In the genomic region with DNA sequence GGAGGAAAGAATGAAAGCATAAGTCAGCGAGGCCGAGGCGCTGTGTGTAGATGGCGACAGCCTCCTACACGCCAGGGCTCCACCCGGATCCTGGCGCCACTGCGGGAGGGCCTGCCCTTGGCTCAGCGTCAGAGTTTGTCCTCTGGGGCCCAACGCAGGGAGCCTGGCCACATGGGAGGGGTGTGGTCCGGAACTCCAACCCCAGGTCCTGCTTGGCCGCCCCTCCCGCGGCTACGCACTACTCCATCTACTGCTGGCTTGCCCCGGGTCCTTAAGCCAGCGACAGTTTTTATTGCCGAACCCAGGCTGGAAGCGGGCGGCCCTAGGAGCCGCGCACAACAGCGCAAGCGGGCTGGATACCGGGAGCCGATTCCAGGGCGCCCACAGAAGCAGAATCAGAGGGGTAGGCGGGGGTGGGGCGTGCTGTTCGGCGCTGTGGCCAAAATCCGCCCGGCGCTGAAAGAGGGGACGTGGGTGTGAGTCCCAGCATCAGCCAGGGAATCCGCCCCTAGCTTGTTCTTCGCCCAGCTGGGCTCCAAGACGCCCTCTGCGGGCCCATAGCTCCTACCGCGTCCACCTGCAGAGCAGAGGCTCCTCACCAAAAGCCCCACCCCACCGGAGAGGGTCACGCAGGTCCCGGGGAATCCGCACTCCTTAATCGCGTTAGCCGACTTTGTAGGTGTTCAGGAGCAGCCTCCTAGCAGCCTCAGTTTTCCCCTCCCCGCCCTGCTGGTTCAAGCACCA, we compare ENCODE assay signal across 9 cellular contexts. TPM values are rescaled to one million over a fixed set of nuclear protein-coding genes. Genes with fewer than 3 reads are reported as not detected.
DNase-seq lines count a peak whose midpoint lies in the region; ATAC-seq and TF ChIP-seq lines count a peak whose summit lies in the region.
"Had no signal": no experiment of that assay in that cellular context is flagged by ENCODE, and none has a peak within 500 bp of the region (broad histone marks: within the 10 kb centered on the region; RNA-seq: fewer than 3 reads in every experiment).

No MANE protein-coding gene starts in this region.

- peaks cover 46% of the 10 kb centered on the region for H3K27me3 Mint-ChIP-seq in activated CD4-positive, alpha-beta memory T cell treated with anti-CD3 and anti-CD28 coated beads, Interleukin-2, amount 10 ng/mL, durations not matched to agents 7 days and 5 days

- DNase-seq in BE2C (peak; percentile 89), GM20000 (ENCODE audit: low spot score) (peak; percentile 78), NCI-H460 (ENCODE audit: extremely low read depth, low read depth) (peak; percentile 92), epithelial cell of esophagus (ENCODE audit: low read depth) (peak; percentile 65), tibial artery (peak; percentile 75 to 96)
- peak; percentile 50 for DNase-seq in activated CD4-positive, alpha-beta memory T cell treated with anti-CD3 and anti-CD28 coated beads, Interleukin-2, amount 10 ng/mL, durations not matched to agents 7 days and 5 days

- peak overlapping the region; percentile 47 for H3K4me3 Mint-ChIP-seq in activated CD4-positive, alpha-beta memory T cell treated with anti-CD3 and anti-CD28 coated beads, Interleukin-2, amount 10 ng/mL, durations not matched to agents 7 days and 5 days

- intact Hi-C loops in tibial artery (cut with DNase I; ENCODE audit: low total_unique reads), result loop anchor here (5.0 to 10.0 kb wide), 2 partner anchors 34 to 988 kb away; a partner anchor contains a TSS

- no peaks in the 10 kb centered on the region for H3K27me3 ChIP-seq in BE2C
- peaks cover 0 to 2% of the 10 kb centered on the region in 2 donors for H3K27me3 ChIP-seq in mucosa of rectum (ENCODE audit: control insufficient read depth in 2 of 2, insufficient read depth in 2 of 2, low read length in 2 of 2)
- H3K27me3 ChIP-seq in tibial artery, result no peaks in the 10 kb centered on the region

- H3K9me3 ChIP-seq in BE2C (no peaks in the 10 kb centered on the region), mucosa of rectum (ENCODE audit: control insufficient read depth in 2 of 2, low read length in 2 of 2) (no peaks in the 10 kb centered on the region), tibial artery (no peaks in the 10 kb centered on the region)

- CTCF ChIA-PET in activated CD4-positive, alpha-beta memory T cell treated with anti-CD3 and anti-CD28 coated beads, Interleukin-2, amount 10 ng/mL, durations not matched to agents 7 days and 5 days (lab: Charles Lee), result interaction anchor here (0.7 to 23.6 kb wide), 6 partner anchors 9 to 76 kb away, joined by 3 to 515 read pairs (median 8); a partner anchor contains a TSS

- H3K27ac ChIP-seq in mucosa of rectum (ENCODE audit: low read depth in 2 of 2, low read length in 2 of 2) (peak overlapping the region; percentile 95 to 97), tibial artery (peak overlapping the region; percentile 66 to 95)
- H3K27ac ChIP-seq: HL-60 had no signal

- POLR2A ChIA-PET in activated CD4-positive, alpha-beta memory T cell treated with anti-CD3 and anti-CD28 coated beads, Interleukin-2, amount 10 ng/mL, durations not matched to agents 7 days and 5 days (lab: Charles Lee), result interaction anchor here (0.9 to 1.0 kb wide), 2 partner anchors 25 to 33 kb away, joined by 3 read pairs; no protein-coding TSS in a partner anchor

- peak; percentile 47 for TF ChIP-seq CTCF in BE2C (IDR thresholded peaks at IDR 0.05; ENCODE audit: low read depth, low read length)
- TF ChIP-seq CTCF in GM20000 (IDR thresholded peaks at IDR 0.05; ENCODE audit: extremely low read depth, missing control alignments), result peak; percentile 54
- TF ChIP-seq CTCF in epithelial cell of esophagus (IDR thresholded peaks at IDR 0.05; ENCODE audit: insufficient read depth, low read depth, low read length, missing control alignments), result peak; percentile 58
- peak; percentile 41 to 44 for TF ChIP-seq CTCF in tibial artery (IDR thresholded peaks at IDR 0.05)

- H3K4me3 ChIP-seq in BE2C (ENCODE audit: low read depth, low read length), result peak overlapping the region; percentile 79
- H3K4me3 ChIP-seq in epithelial cell of esophagus (ENCODE audit: low read length), result peak overlapping the region; percentile 57
- peak overlapping the region; percentile 78 for H3K4me3 ChIP-seq in mucosa of rectum (ENCODE audit: low read length in 2 of 2)
- peak overlapping the region; percentile 57 to 64 for H3K4me3 ChIP-seq in tibial artery

- no peaks in the 10 kb centered on the region for H3K9me3 Mint-ChIP-seq in activated CD4-positive, alpha-beta memory T cell treated with anti-CD3 and anti-CD28 coated beads, Interleukin-2, amount 10 ng/mL, durations not matched to agents 7 days and 5 days

- no peaks in the 10 kb centered on the region for H3K36me3 Mint-ChIP-seq in activated CD4-positive, alpha-beta memory T cell treated with anti-CD3 and anti-CD28 coated beads, Interleukin-2, amount 10 ng/mL, durations not matched to agents 7 days and 5 days (ENCODE audit: low read depth)

- H3K36me3 ChIP-seq in BE2C (no peaks in the 10 kb centered on the region), mucosa of rectum (ENCODE audit: control insufficient read depth in 2 of 2, insufficient read depth in 2 of 2, low read length in 2 of 2) (no peaks in the 10 kb centered on the region), tibial artery (no peaks in the 10 kb centered on the region)

- H3K27ac Mint-ChIP-seq in activated CD4-positive, alpha-beta memory T cell treated with anti-CD3 and anti-CD28 coated beads, Interleukin-2, amount 10 ng/mL, durations not matched to agents 7 days and 5 days, result no peak overlapping the region

- peaks cover 36% of the 10 kb centered on the region for H3K4me1 Mint-ChIP-seq in activated CD4-positive, alpha-beta memory T cell treated with anti-CD3 and anti-CD28 coated beads, Interleukin-2, amount 10 ng/mL, durations not matched to agents 7 days and 5 days

- H3K4me1 ChIP-seq in BE2C, result peaks cover 30% of the 10 kb centered on the region
- H3K4me1 ChIP-seq in mucosa of rectum (ENCODE audit: control insufficient read depth in 2 of 2, insufficient read depth in 2 of 2, low read length in 2 of 2), result peaks cover 59 to 62% of the 10 kb centered on the region in 2 donors
- peaks cover 5 to 58% (median 45%) of the 10 kb centered on the region in 4 donors for H3K4me1 ChIP-seq in tibial artery

- H3K9ac ChIP-seq in mucosa of rectum (ENCODE audit: low read depth in 1 of 2, low read length in 2 of 2), result peak overlapping the region; percentile 60 to 84

- no peak for ATAC-seq in HG03521 (IDR thresholded peaks at IDR 0.05; ENCODE audit: unreplicated experiment)

RNA-seq across cellular contexts. Expression of a gene that starts 4.5 kb away (rescaled TPM):
- 27.2 TPM for polyA plus RNA-seq in BE2C (2012; ENCODE audit: insufficient read depth, insufficient read length, low read depth)
- 31.3 and 36.1 TPM in 2 replicates for total RNA-seq in NCI-H460 (2014; rRNA removed; shearing (Covaris generic))
- polyA plus RNA-seq in NCI-H460 (2014; cell fraction: nucleus; rRNA removed), result 116 and 123 TPM in 2 replicates
- under 1 TPM; 0.35 to 0.53 TPM for total RNA-seq in activated CD4-positive, alpha-beta memory T cell treated with anti-CD3 and anti-CD28 coated beads, Interleukin-2, amount 10 ng/mL, durations not matched to agents 7 days and 5 days

RNA-seq across cellular contexts. Expression of a gene that starts 35.3 kb away (rescaled TPM):
- polyA plus RNA-seq in BE2C (2012; ENCODE audit: insufficient read depth, insufficient read length, low read depth), result 31.7 TPM
- 50.5 and 52.6 TPM in 2 replicates for total RNA-seq in NCI-H460 (2014; rRNA removed; shearing (Covaris generic))
- polyA plus RNA-seq in NCI-H460 (2014; cell fraction: nucleus; rRNA removed), result 206 TPM in 2 replicates
- 10 to 100 TPM; 91.4 to 95.0 TPM for total RNA-seq in activated CD4-positive, alpha-beta memory T cell treated with anti-CD3 and anti-CD28 coated beads, Interleukin-2, amount 10 ng/mL, durations not matched to agents 7 days and 5 days

RNA-seq across cellular contexts. Expression of a gene that starts 35.4 kb away (rescaled TPM):
- polyA plus RNA-seq in BE2C (2012; ENCODE audit: insufficient read depth, insufficient read length, low read depth), result 9.7 TPM
- 0.52 and 0.55 TPM in 2 replicates for total RNA-seq in NCI-H460 (2014; rRNA removed; shearing (Covaris generic))
- 1.3 and 3.2 TPM in 2 replicates for polyA plus RNA-seq in NCI-H460 (2014; cell fraction: nucleus; rRNA removed)
- 1 to 10 TPM; 1.1 to 1.9 TPM for total RNA-seq in activated CD4-positive, alpha-beta memory T cell treated with anti-CD3 and anti-CD28 coated beads, Interleukin-2, amount 10 ng/mL, durations not matched to agents 7 days and 5 days

Comparison
In these comparisons a context has a peak if more than half of its experiments do, and no peak if none do; other contexts are left out.
1. RNA of a gene that starts 4.5 kb away (total RNA-seq): 31.3 to 36.1 TPM in NCI-H460; 0.35 to 0.53 TPM in activated CD4-positive, alpha-beta memory T cell treated with anti-CD3 and anti-CD28 coated beads, Interleukin-2, amount 10 ng/mL, durations not matched to agents 7 days and 5 days; every median in the first group is over 10 times any median in the second.
2. Peak in every context shown above with its lines, with median percentiles within 50 percentile points of each other: DNase-seq, H3K4me3 ChIP-seq and CTCF ChIP-seq.